In the genomic region with DNA sequence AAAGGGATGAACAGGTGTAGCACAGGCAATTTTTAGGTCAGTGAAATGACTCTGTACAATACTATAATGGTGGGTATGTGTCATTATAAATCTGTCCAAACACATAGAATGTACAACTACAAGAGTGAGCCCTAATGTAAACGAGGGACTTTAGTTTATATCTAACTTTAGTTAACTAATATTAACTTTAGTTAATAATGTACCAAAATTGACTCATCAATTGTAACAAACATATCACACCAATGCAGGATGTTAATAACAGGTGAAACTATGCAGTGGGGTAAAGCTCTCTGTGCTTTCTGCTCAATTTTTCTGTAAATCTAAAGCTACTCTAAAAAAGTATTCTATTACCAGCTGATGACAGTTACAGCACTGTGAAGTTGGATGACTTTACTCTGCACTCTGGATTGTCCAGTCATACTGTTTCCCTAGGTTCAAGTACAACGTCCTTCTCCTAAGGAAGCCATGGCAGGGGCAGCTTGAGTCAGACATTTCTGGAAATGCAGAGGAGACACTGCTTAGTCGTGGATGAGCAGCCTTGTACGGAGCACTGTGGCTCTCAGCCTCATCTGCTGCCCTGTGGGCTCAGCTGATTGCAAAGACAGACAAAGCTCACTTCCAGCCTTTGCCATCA, we compare ENCODE assay signal across 23 cellular contexts.
A peak's percentile ranks its signal among the peaks of the same experiment; 100 is the strongest.
DNase-seq lines count a peak whose midpoint lies in the region; ATAC-seq and TF ChIP-seq lines count a peak whose summit lies in the region.
"Had no signal": no experiment of that assay in that cellular context is flagged by ENCODE, and none has a peak within 500 bp of the region (broad histone marks: within the 10 kb centered on the region; RNA-seq: fewer than 3 reads in every experiment).

No MANE protein-coding gene starts in this region.

- in situ Hi-C loops in ACHN (cut with HindIII; ENCODE audit: low pct_ligation_motif_present, low pct_unique_long_range_greater_than_20kb, low sequenced_read_pairs): no loop called here

- no peak overlapping the region for H3K4me3 ChIP-seq in RWPE2 (ENCODE audit: severe bottlenecking)
- H3K4me3 ChIP-seq: gastrocnemius medialis, lung, Peyer's patch, psoas muscle, tibial nerve had no signal

- peak; percentile 44 for ATAC-seq in GM21619 (IDR thresholded peaks at IDR 0.05; ENCODE audit: unreplicated experiment)
- no peak for ATAC-seq in RWPE2 (ENCODE audit: low read depth)
- ATAC-seq in GM19023 (IDR thresholded peaks at IDR 0.05; ENCODE audit: unreplicated experiment): no peak
- ATAC-seq: activated CD8-positive, alpha-beta T cell treated with anti-CD3 and anti-CD28 coated beads, Interleukin-2, amount 10 ng/mL, durations not matched to agents 7 days and 5 days; esophagus mucosa; gastrocnemius medialis; psoas muscle had no signal

- H3K36me3 ChIP-seq in RWPE2 (ENCODE audit: low read depth): peaks cover 19% of the 10 kb centered on the region
- H3K36me3 ChIP-seq: gastrocnemius medialis, Peyer's patch, tibial nerve had no signal

- peaks cover 45% of the 10 kb centered on the region for H3K4me1 ChIP-seq in RWPE2 (ENCODE audit: insufficient read depth, poor library complexity, severe bottlenecking)
- H3K4me1 ChIP-seq: gastrocnemius medialis, psoas muscle had no signal

- DNase-seq in ACHN: peak; percentile 82
- DNase-seq in RWPE2 (ENCODE audit: low spot score): no peak
- DNase-seq in kidney tubule cell (ENCODE audit: low spot score): peak; percentile 91
- DNase-seq in middle frontal gyrus (ENCODE audit: extremely low spot score, low spot score): no peak
- no peak for DNase-seq in NCI-H345 (lab: John Stamatoyannopoulos, UW)
- no peak for DNase-seq in HPDE6-E6E7 (ENCODE audit: extremely low spot score)
- DNase-seq: 8988T; activated CD8-positive, alpha-beta T cell treated with anti-CD3 and anti-CD28 coated beads, Interleukin-2, amount 10 ng/mL, durations not matched to agents 7 days and 5 days; activated effector memory CD4-positive, alpha-beta T cell treated with anti-CD3 and anti-CD28 coated beads, Interleukin-2, amount 50 U/mL, for 16 hours; activated T-cell treated with anti-CD3 and anti-CD28 coated beads for 4 hours; AML-193; effector CD8-positive, alpha-beta T cell; gastrocnemius medialis; NCI-H146; NCI-H510A treated with DMSO at 0.1 percent for 48 hours; NK-92 treated with Interleukin-12 subunit alpha and Interleukin-12 subunit beta, amount 100 ng/mL, for 24 hours; Peyer's patch; psoas muscle had no signal

- no peak for TF ChIP-seq CTCF in RWPE2 (IDR thresholded peaks at IDR 0.05; ENCODE audit: poor library complexity, severe bottlenecking)

- H3K9me3 ChIP-seq in RWPE2 (ENCODE audit: severe bottlenecking): no peaks in the 10 kb centered on the region
- H3K9me3 ChIP-seq: gastrocnemius medialis, Peyer's patch, psoas muscle, tibial nerve had no signal

- H3K27me3 ChIP-seq in RWPE2 (ENCODE audit: insufficient read depth, poor library complexity, severe bottlenecking): no peaks in the 10 kb centered on the region
- H3K27me3 ChIP-seq: gastrocnemius medialis, Peyer's patch, tibial nerve had no signal

- peak overlapping the region; percentile 97 for H3K27ac ChIP-seq in RWPE2 (ENCODE audit: poor library complexity, severe bottlenecking)
- H3K27ac ChIP-seq: gastrocnemius medialis, psoas muscle, tibial nerve had no signal

Comparison
In these comparisons a context has a peak if more than half of its experiments do, and no peak if none do; other contexts are left out.
1. DNase-seq: peak in ACHN (single experiment) and kidney tubule cell (single experiment); none in RWPE2 (single experiment), middle frontal gyrus (single experiment), NCI-H345 (single experiment) and HPDE6-E6E7 (single experiment).